In the genomic region with DNA sequence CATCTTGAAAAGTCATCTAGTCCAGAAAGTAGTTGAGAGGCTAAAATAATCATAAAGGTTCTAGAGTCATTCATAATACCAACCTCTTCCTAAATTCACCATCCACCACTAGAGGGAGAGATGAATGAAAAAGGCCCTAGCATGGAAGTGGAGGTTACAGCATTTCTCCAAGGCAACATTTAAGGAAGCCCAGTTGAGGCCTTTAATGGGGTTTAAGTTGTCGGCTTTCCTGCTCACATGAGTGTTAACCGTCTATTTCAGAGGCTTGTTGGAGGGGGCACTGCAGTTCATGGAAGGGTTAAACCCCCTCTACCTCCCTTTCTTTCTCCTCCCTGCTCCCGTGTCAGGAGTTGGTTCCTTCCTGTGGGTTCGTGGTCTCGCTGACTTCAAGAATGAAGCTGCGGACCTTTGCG, we compare ENCODE assay signal across 8 cellular contexts. TPM values are rescaled to one million over a fixed set of nuclear protein-coding genes. Genes with fewer than 3 reads are reported as not detected.
DNase-seq lines count a peak whose midpoint lies in the region; ATAC-seq and TF ChIP-seq lines count a peak whose summit lies in the region.

No MANE protein-coding gene starts in this region.

- peak overlapping the region; percentile 10 for H3K4me3 ChIP-seq in CD4-positive, CD25-positive, alpha-beta regulatory T cell (ENCODE audit: low read depth, low read length)
- H3K4me3 ChIP-seq in HFF-Myc (replicated peaks; ENCODE audit: low read depth, low read length) (no peak overlapping the region), fibroblast of mammary gland (ENCODE audit: control insufficient read depth, low read depth, low read length) (no peak overlapping the region), spleen (no peak overlapping the region)

- peaks cover 15% of the 10 kb centered on the region for H3K27me3 Mint-ChIP-seq in CD4-positive, CD25-positive, alpha-beta regulatory T cell

- H3K4me3 Mint-ChIP-seq in CD4-positive, CD25-positive, alpha-beta regulatory T cell = peak overlapping the region; percentile 44 to 76 (median 65)

- peaks cover 7 to 42% (median 24%) of the 10 kb centered on the region in 4 donors for H3K4me1 Mint-ChIP-seq in CD4-positive, CD25-positive, alpha-beta regulatory T cell

- H3K9me3 ChIP-seq in CD4-positive, CD25-positive, alpha-beta regulatory T cell (ENCODE audit: control insufficient read depth in 2 of 2, low read length in 2 of 2) = no peaks in the 10 kb centered on the region
- no peaks in the 10 kb centered on the region for H3K9me3 ChIP-seq in spleen

- 10 to 37% (median 20%) methylated on average over 7 of the region's 7 CpGs for WGBS in spleen, 5 donors

- peak; percentile 26 for TF ChIP-seq CTCF in HFF-Myc (IDR thresholded peaks at IDR 0.05; ENCODE audit: low read depth, low read length, missing control alignments)
- TF ChIP-seq CTCF in fibroblast of mammary gland (conservative IDR thresholded peaks at IDR 0.05; ENCODE audit: control insufficient read depth, insufficient read depth, low read depth, low read length) = peak; percentile 81
- TF ChIP-seq CTCF in spleen (IDR thresholded peaks at IDR 0.05 in 8 of 11, conservative IDR thresholded peaks at IDR 0.05 in 3 of 11) = peak in 6 of 11 experiments; percentile 43 to 58 (median 54)

- intact Hi-C loops in spleen (cut with DNase I; ENCODE audit: low total_unique reads) = loop anchor here (5.0 kb wide), 2 partner anchors 233 to 547 kb away; no protein-coding TSS in a partner anchor

- H3K27me3 ChIP-seq in CD4-positive, CD25-positive, alpha-beta regulatory T cell (ENCODE audit: control insufficient read depth, insufficient read depth, low read length) = no peaks in the 10 kb centered on the region
- peaks cover 0 to 89% (median 3%) of the 10 kb centered on the region in 7 donors for H3K27me3 ChIP-seq in spleen (replicated peaks in 1 of 7)

- no peak for TF ChIP-seq POLR2A in spleen (IDR thresholded peaks at IDR 0.05)

- peak overlapping the region; percentile 43 to 66 (median 50) for H3K27ac Mint-ChIP-seq in CD4-positive, CD25-positive, alpha-beta regulatory T cell

- peak in 2 of 3 donors; percentile 46 to 65 for DNase-seq in CD4-positive, CD25-positive, alpha-beta regulatory T cell
- DNase-seq in HFF-Myc (ENCODE audit: extremely low read depth, low read depth) (no peak), SW480 (ENCODE audit: low spot score) (peak; percentile 36), fibroblast of mammary gland (ENCODE audit: low read depth) (peak; percentile 71), spleen (no peak), GM19240 (ENCODE audit: insufficient read length, low spot score) (no peak)

- H3K4me1 ChIP-seq in CD4-positive, CD25-positive, alpha-beta regulatory T cell (ENCODE audit: control insufficient read depth, insufficient read depth, low read length, poor library complexity, severe bottlenecking) = peaks cover 39% of the 10 kb centered on the region
- peaks cover 9 to 48% (median 23%) of the 10 kb centered on the region in 6 donors for H3K4me1 ChIP-seq in spleen

- peaks cover 0 to 2% (median 0%) of the 10 kb centered on the region in 7 donors for H3K9me3 Mint-ChIP-seq in CD4-positive, CD25-positive, alpha-beta regulatory T cell

- H3K27ac ChIP-seq in CD4-positive, CD25-positive, alpha-beta regulatory T cell (ENCODE audit: insufficient read depth, low read length, poor library complexity, severe bottlenecking) = peak overlapping the region; percentile 10
- H3K27ac ChIP-seq in spleen = peak overlapping the region in 1 of 8 donors; percentile 33

- no peaks in the 10 kb centered on the region for H3K36me3 ChIP-seq in CD4-positive, CD25-positive, alpha-beta regulatory T cell (ENCODE audit: control insufficient read depth, insufficient read depth, low read length)
- no peaks in the 10 kb centered on the region for H3K36me3 ChIP-seq in spleen

- no peak for ATAC-seq in CD4-positive, CD25-positive, alpha-beta regulatory T cell (ENCODE audit: low read depth in 2 of 2)
- ATAC-seq in HG03280 (IDR thresholded peaks at IDR 0.05; ENCODE audit: unreplicated experiment) = no peak
- ATAC-seq in GM18873 (IDR thresholded peaks at IDR 0.05; ENCODE audit: low FRiP score, unreplicated experiment) = no peak

- H3K36me3 Mint-ChIP-seq in CD4-positive, CD25-positive, alpha-beta regulatory T cell = no peaks in the 10 kb centered on the region

RNA-seq across cellular contexts. Expression of a gene that starts 3.8 kb away (rescaled TPM):
- total RNA-seq in CD4-positive, CD25-positive, alpha-beta regulatory T cell = 63.7 TPM
- 10 to 100 TPM; 20.1 to 42.9 (median 34.5) TPM for polyA plus RNA-seq in CD4-positive, CD25-positive, alpha-beta regulatory T cell
- total RNA-seq in spleen = 10 to 100 TPM; 35.9 to 79.5 (median 56.5) TPM
- 10 to 100 TPM in 1 of 3 donors, 1 to 10 TPM in 2; 7.5 to 11.1 (median 8.0) TPM for polyA plus RNA-seq in spleen

Comparison
In these comparisons a context has a peak if more than half of its experiments do, and no peak if none do; other contexts are left out.
1. DNase-seq: peak in CD4-positive, CD25-positive, alpha-beta regulatory T cell (2 of 3), SW480 (single experiment) and fibroblast of mammary gland (single experiment); none in HFF-Myc (single experiment), spleen (single experiment) and GM19240 (single experiment).
2. CTCF ChIP-seq: peak in every context shown above with its lines; median percentile 81 in fibroblast of mammary gland; 54 in spleen; 26 in HFF-Myc.